16 cellular contexts compared by ENCODE assay signal in the genomic region with DNA sequence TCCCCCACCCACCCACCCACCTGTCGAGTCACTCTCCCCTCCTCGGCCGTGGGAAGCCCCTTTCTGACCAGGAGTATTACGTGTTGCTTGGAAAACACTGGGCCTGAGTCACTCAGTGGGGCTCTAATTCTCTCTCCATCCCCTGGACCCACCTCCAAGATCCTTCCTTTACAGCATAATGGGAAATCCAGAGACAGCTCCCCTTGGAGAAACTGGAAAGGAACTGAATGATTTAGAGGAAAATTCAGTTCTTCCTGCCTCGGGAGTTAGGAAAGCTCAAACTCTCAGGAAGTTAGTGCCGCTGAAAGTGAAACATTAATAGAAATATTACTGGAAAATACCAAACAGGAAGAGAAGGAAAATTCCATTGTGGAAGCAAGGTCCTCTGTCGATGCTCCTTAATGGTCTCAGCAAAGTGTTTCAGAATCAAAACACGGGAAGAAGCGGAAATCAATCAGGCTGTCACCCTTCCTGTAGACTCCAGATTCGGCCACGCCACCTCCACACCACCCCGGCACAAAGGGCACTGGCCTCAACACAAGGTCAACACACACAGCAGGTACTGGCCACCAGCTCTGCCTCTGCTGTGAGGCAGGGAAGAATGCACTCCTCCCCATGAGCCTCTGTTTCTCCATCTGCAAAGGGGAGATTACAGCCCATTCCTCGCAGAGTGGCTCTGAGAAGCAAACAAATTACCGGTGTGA. TPM values are rescaled to one million over a fixed set of nuclear protein-coding genes. Genes with fewer than 3 reads are reported as not detected.
DNase-seq lines count a peak whose midpoint lies in the region; ATAC-seq, FAIRE-seq and TF ChIP-seq lines count a peak whose summit lies in the region.
"Had no signal": no experiment of that assay in that cellular context is flagged by ENCODE, and none has a peak within 500 bp of the region (broad histone marks: within the 10 kb centered on the region; RNA-seq: fewer than 3 reads in every experiment).

No MANE protein-coding gene starts in this region.

- FAIRE-seq in A549 (lab: Jason Lieb, UNC): no peak
- FAIRE-seq: GM18507 had no signal

- H3K36me3 ChIP-seq in parathyroid adenoma (ENCODE audit: control insufficient read depth, insufficient read depth, low read length): no peaks in the 10 kb centered on the region

- CTCF ChIA-PET in A549 (lab: Yijun Ruan, JAX): interaction anchor here (0.8 to 7.8 kb wide), 5 partner anchors 10 to 146 kb away, joined by 4 to 49 read pairs (median 7); a partner anchor contains a TSS

- H3K4me1 ChIP-seq in A549 (peaks cover 98% of the 10 kb centered on the region), parathyroid adenoma (peaks cover 27% of the 10 kb centered on the region)

- no peak for TF ChIP-seq CTCF in A549 (IDR thresholded peaks at IDR 0.05)
- no peak for TF ChIP-seq CTCF in parathyroid adenoma (IDR thresholded peaks at IDR 0.05)

- POLR2A ChIA-PET in A549 (lab: Yijun Ruan, JAX): interaction anchor here (1.4 kb wide), 1 partner anchor 9 kb away, joined by 3 read pairs; a partner anchor contains a TSS

- no peak for TF ChIP-seq RAD21 in A549 (conservative IDR thresholded peaks at IDR 0.05 in 1 of 2, IDR thresholded peaks at IDR 0.05 in 1 of 2)

- no peak for TF ChIP-seq EP300 in A549 (IDR thresholded peaks at IDR 0.05)

- no peak overlapping the region for H2AFZ ChIP-seq in parathyroid adenoma

- WGBS in A549 (ENCODE audit: missing lambda C conversion rate): 43% methylated on average over 13 of the region's 14 CpGs

- H3K4me2 ChIP-seq in A549 (peak overlapping the region; percentile 78), parathyroid adenoma (ENCODE audit: low read length) (no peak overlapping the region)

- no peak for DNase-seq in A549 (ENCODE audit: low read depth in 1 of 2, low spot score in 1 of 2)
- peak; percentile 68 for DNase-seq in astrocyte of the hippocampus (ENCODE audit: low read depth, low spot score)
- no peak for DNase-seq in left ventricle myocardium superior
- no peak for DNase-seq in DMS153 (lab: John Stamatoyannopoulos, UW)
- no peak for DNase-seq in activated T-cell treated with anti-CD3 and anti-CD28 coated beads, Interleukin-2, amount 50 U/mL, for 1 hour
- DNase-seq: activated CD8-positive, alpha-beta memory T cell treated with anti-CD3 and anti-CD28 coated beads, Interleukin-2, amount 10 ng/mL, durations not matched to agents 7 days and 5 days; GF-D8; NCI-H2171 treated with DMSO at 0.1 percent for 48 hours; stimulated activated naive CD4-positive, alpha-beta T cell had no signal

- H3K9me3 ChIP-seq in A549 (no peaks in the 10 kb centered on the region), parathyroid adenoma (ENCODE audit: control insufficient read depth, low read length) (no peaks in the 10 kb centered on the region)

- H3K4me3 ChIP-seq in A549 (peak overlapping the region; percentile 20; the same call in 2 of the 3 replicates), parathyroid adenoma (ENCODE audit: low read depth, low read length) (no peak overlapping the region)
- H3K4me3 ChIP-seq: SK-N-MC had no signal

- no peaks in the 10 kb centered on the region for H3K27me3 ChIP-seq in parathyroid adenoma (ENCODE audit: control insufficient read depth, insufficient read depth, low read length)

- ATAC-seq in A549 (peak in 1 of 2 experiments; percentile 36; a peak in 2 of 6 replicates), left ventricle myocardium superior (peak; percentile 35), GM18520 (IDR thresholded peaks at IDR 0.05; ENCODE audit: unreplicated experiment) (no peak), GM21717 (IDR thresholded peaks at IDR 0.05; ENCODE audit: unreplicated experiment) (no peak)
- ATAC-seq: activated CD8-positive, alpha-beta memory T cell treated with anti-CD3 and anti-CD28 coated beads, Interleukin-2, amount 10 ng/mL, durations not matched to agents 7 days and 5 days; esophagus mucosa; HCT116 had no signal

- peaks cover 14% of the 10 kb centered on the region for H3K79me2 ChIP-seq in parathyroid adenoma

- TF ChIP-seq POLR2A in A549 (IDR thresholded peaks at IDR 0.05; ENCODE audit: low read length): no peak

- H3K27ac ChIP-seq in A549 (peak overlapping the region; percentile 61 to 81), parathyroid adenoma (peak overlapping the region; percentile 84)
- H3K27ac ChIP-seq: SK-N-MC had no signal

- intact Hi-C loops in left ventricle myocardium superior (cut with micrococcal nuclease): no loop called here

- H3K9ac ChIP-seq in parathyroid adenoma: no peak overlapping the region

TF ChIP-seq in A549, 52 proteins besides CTCF, POLR2A, EP300 and RAD21:
- no peak for TF ChIP-seq ZC3H11A (IDR thresholded peaks at IDR 0.05)
- no peak for TF ChIP-seq KDM5A (IDR thresholded peaks at IDR 0.05)
- TF ChIP-seq JUN (IDR thresholded peaks at IDR 0.05): no peak
- no peak for TF ChIP-seq BHLHE40 (IDR thresholded peaks at IDR 0.05; ENCODE audit: low read depth, low read length)
- TF ChIP-seq, protein P1, sequence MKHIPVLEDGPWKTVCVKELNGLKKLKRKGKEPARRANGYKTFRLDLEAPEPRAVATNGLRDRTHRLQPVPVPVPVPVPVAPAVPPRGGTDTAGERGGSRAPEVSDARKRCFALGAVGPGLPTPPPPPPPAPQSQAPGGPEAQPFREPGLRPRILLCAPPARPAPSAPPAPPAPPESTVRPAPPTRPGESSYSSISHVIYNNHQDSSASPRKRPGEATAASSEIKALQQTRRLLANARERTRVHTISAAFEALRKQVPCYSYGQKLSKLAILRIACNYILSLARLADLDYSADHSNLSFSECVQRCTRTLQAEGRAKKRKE (CRISPR knock-in tag; IDR thresholded peaks at IDR 0.05; ENCODE audit: low read depth): no peak
- no peak for TF ChIP-seq HOXB5 (CRISPR knock-in tag; IDR thresholded peaks at IDR 0.05)
- no peak for TF ChIP-seq CBX2 (IDR thresholded peaks at IDR 0.05; ENCODE audit: borderline replicate concordance, low read depth)
- TF ChIP-seq CHD2 (IDR thresholded peaks at IDR 0.05; ENCODE audit: low read length, partially characterized antibody): no peak
- no peak for TF ChIP-seq ZSCAN20 (CRISPR knock-in tag; IDR thresholded peaks at IDR 0.05)
- no peak for TF ChIP-seq SREBF2 (IDR thresholded peaks at IDR 0.05)
- TF ChIP-seq POLR2AphosphoS2 (conservative IDR thresholded peaks at IDR 0.05; ENCODE audit: low read length): no peak
- TF ChIP-seq, protein P2, sequence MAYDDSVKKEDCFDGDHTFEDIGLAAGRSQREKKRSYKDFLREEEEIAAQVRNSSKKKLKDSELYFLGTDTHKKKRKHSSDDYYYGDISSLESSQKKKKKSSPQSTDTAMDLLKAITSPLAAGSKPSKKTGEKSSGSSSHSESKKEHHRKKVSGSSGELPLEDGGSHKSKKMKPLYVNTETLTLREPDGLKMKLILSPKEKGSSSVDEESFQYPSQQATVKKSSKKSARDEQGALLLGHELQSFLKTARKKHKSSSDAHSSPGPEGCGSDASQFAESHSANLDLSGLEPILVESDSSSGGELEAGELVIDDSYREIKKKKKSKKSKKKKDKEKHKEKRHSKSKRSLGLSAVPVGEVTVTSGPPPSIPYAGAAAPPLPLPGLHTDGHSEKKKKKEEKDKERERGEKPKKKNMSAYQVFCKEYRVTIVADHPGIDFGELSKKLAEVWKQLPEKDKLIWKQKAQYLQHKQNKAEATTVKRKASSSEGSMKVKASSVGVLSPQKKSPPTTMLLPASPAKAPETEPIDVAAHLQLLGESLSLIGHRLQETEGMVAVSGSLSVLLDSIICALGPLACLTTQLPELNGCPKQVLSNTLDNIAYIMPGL (CRISPR knock-in tag; IDR thresholded peaks at IDR 0.05; ENCODE audit: borderline replicate concordance): no peak
- TF ChIP-seq MAFK (IDR thresholded peaks at IDR 0.05; ENCODE audit: partially characterized antibody): no peak
- no peak for TF ChIP-seq CEBPB (IDR thresholded peaks at IDR 0.05)
- no peak for TF ChIP-seq SMC3 (IDR thresholded peaks at IDR 0.05)
- no peak for TF ChIP-seq RCOR1 (IDR thresholded peaks at IDR 0.05; ENCODE audit: low read depth, low read length)

RNA-seq across cellular contexts. Expression of a gene that starts 9.6 kb away (rescaled TPM):
- polyA plus RNA-seq in A549 (2011; rRNA removed) (15.4 and 16.4 TPM in 2 replicates), A549 (2017; fragmentation: RNase III; extraction: RNeasy Plus Mini Kit Qiagen cat#74134 plus additional on column Dnase treatment) (21.6 to 22.4 TPM (median 22.0 TPM) in 3 replicates)
- polyA plus RNA-seq in A549 (2012; cell fraction: cytosol; rRNA removed): 20.9 and 25.8 TPM in 2 replicates
- polyA plus RNA-seq in A549 (2012; cell fraction: nucleus; rRNA removed): 18.9 and 20.7 TPM in 2 replicates
- 23.8 and 23.9 TPM in 2 replicates for polyA minus RNA-seq in A549 (2011; rRNA and poly(A)+ RNA removed)
- 15.9 TPM for total RNA-seq in left ventricle myocardium superior
